ENCODE assay signal across 9 cellular contexts in genomic region chr3:122074621-122075265, GRCh38. TPM values are rescaled to one million over a fixed set of nuclear protein-coding genes. Genes with fewer than 3 reads are reported as not detected.
DNase-seq lines count a peak whose midpoint lies in the region; ATAC-seq, FAIRE-seq and TF ChIP-seq lines count a peak whose summit lies in the region.
"Had no signal": no experiment of that assay in that cellular context is flagged by ENCODE, and none has a peak within 500 bp of the region (broad histone marks: within the 10 kb centered on the region; RNA-seq: fewer than 3 reads in every experiment).

No MANE protein-coding gene starts in this region.

- TF ChIP-seq CTCF in lower lobe of right lung (IDR thresholded peaks at IDR 0.05) (no peak), mammary epithelial cell (conservative IDR thresholded peaks at IDR 0.05 in 1 of 2, IDR thresholded peaks at IDR 0.05 in 1 of 2; ENCODE audit: extremely low read depth in 1 of 2, insufficient read depth in 1 of 2, low read depth in 1 of 2, low read length in 2 of 2) (no peak), D721Med (IDR thresholded peaks at IDR 0.05; ENCODE audit: insufficient read depth, missing control alignments) (no peak)

- H3K4me3 ChIP-seq in lower lobe of right lung (no peak overlapping the region), mammary epithelial cell (replicated peaks in 1 of 3; ENCODE audit: insufficient read depth in 1 of 3, low read depth in 2 of 3, low read length in 3 of 3) (no peak overlapping the region)

- DNase-seq in MV-4-11 (lab: John Stamatoyannopoulos, UW) (peak; percentile 93), lower lobe of right lung (peak; percentile 77), COR-L47 (lab: John Stamatoyannopoulos, UW) (no peak), mammary epithelial cell (no peak), D721Med (ENCODE audit: insufficient read length, low spot score) (no peak)
- DNase-seq in activated CD4-positive, CD25-positive, alpha-beta regulatory T cell treated with anti-CD3 and anti-CD28 coated beads, Interleukin-2, amount 50 U/mL, for 72 hours = no peak

- intact Hi-C loops in lower lobe of right lung (cut with DNase I) (no loop called here), mammary epithelial cell (cut with micrococcal nuclease) (no loop called here)

- no TSS peak for BruUV-seq in mammary epithelial cell (replicated peaks; lab: Mats Ljungman, UMichigan)

- H3K9me3 ChIP-seq in lower lobe of right lung = no peaks in the 10 kb centered on the region
- no peaks in the 10 kb centered on the region for H3K9me3 ChIP-seq in mammary epithelial cell (replicated peaks; ENCODE audit: insufficient read depth, low read length)

- in situ Hi-C loops in mammary epithelial cell (cut with MboI; ENCODE audit: low sequenced_read_pairs in 2 of 2) = no loop called here

- H3K9ac ChIP-seq in mammary epithelial cell (ENCODE audit: insufficient read depth, low read length) = no peak overlapping the region

- no peak for FAIRE-seq in D721Med (lab: Jason Lieb, UNC)

- no peaks in the 10 kb centered on the region for H3K36me3 ChIP-seq in lower lobe of right lung
- H3K36me3 ChIP-seq in mammary epithelial cell (ENCODE audit: insufficient read depth, low read length) = no peaks in the 10 kb centered on the region

- H4K20me1 ChIP-seq in mammary epithelial cell (ENCODE audit: insufficient read depth, low read length) = no peaks in the 10 kb centered on the region

- ATAC-seq in GM18511 (IDR thresholded peaks at IDR 0.05; ENCODE audit: unreplicated experiment) = peak; percentile 66
- ATAC-seq in GM21825 (IDR thresholded peaks at IDR 0.05; ENCODE audit: unreplicated experiment) = peak; percentile 39
- peak; percentile 68 to 88 for ATAC-seq in lower lobe of right lung

- H3K4me1 ChIP-seq in lower lobe of right lung (peaks cover 18% of the 10 kb centered on the region), mammary epithelial cell (ENCODE audit: insufficient read depth, low read length) (peaks cover 6% of the 10 kb centered on the region)

- H3K27me3 ChIP-seq in lower lobe of right lung (ENCODE audit: low read depth) (no peaks in the 10 kb centered on the region), mammary epithelial cell (ENCODE audit: insufficient read depth, low read length) (no peaks in the 10 kb centered on the region)

- H3K4me2 ChIP-seq in mammary epithelial cell (ENCODE audit: insufficient read depth, low read depth, low read length) = no peak overlapping the region

- WGBS in mammary epithelial cell (ENCODE audit: low coverage, missing lambda C conversion rate) = 80% methylated on average over 6 of the region's 6 CpGs

- CTCF ChIA-PET in mammary epithelial cell (lab: Charles Lee; ENCODE audit: low non-redundant PET) = no interaction called here

- dilution Hi-C loops in mammary epithelial cell (cut with HindIII; ENCODE audit: low sequenced_read_pairs) = no loop called here

- no peaks in the 10 kb centered on the region for H3K79me2 ChIP-seq in mammary epithelial cell (ENCODE audit: insufficient read depth, low read length)

- H3K27ac ChIP-seq in lower lobe of right lung (peak overlapping the region; percentile 41), mammary epithelial cell (ENCODE audit: insufficient read depth, low read depth, low read length) (no peak overlapping the region)

- no peak overlapping the region for H2AFZ ChIP-seq in mammary epithelial cell (ENCODE audit: low read depth, low read length)

RNA-seq across cellular contexts. Expression of gene CD86, which starts 19.6 kb away (rescaled TPM):
- 29.5 TPM for total RNA-seq in lower lobe of right lung
- total RNA-seq in mammary epithelial cell = 1 to 10 TPM in 1 of 2 donors, under 1 TPM in 1; 0.17 to 9.6 TPM
- 4.2 TPM for polyA plus RNA-seq in mammary epithelial cell
- polyA minus RNA-seq in mammary epithelial cell = 4.3 TPM
- total RNA-seq: kidney epithelial cell had no signal

RNA-seq across cellular contexts. Expression of gene ILDR1, which starts 52.7 kb away (rescaled TPM):
- total RNA-seq in lower lobe of right lung (8.3 TPM), mammary epithelial cell (1 to 10 TPM in 1 of 2 donors, under 1 TPM in 1; 0.21 to 1.2 TPM)
- 0.20 TPM for polyA plus RNA-seq in mammary epithelial cell
- polyA minus RNA-seq in mammary epithelial cell = 6.5 TPM

Comparison
In these comparisons a context has a peak if more than half of its experiments do, and no peak if none do; other contexts are left out.
1. DNase-seq: peak in MV-4-11 (single experiment) and lower lobe of right lung (single experiment); none in COR-L47 (single experiment), mammary epithelial cell (single experiment), D721Med (single experiment) and activated CD4-positive, CD25-positive, alpha-beta regulatory T cell treated with anti-CD3 and anti-CD28 coated beads, Interleukin-2, amount 50 U/mL, for 72 hours (single experiment).
2. Peak in every context shown above with its lines, with median percentiles within 50 percentile points of each other: ATAC-seq.